ENCODE assay signal across 9 cellular contexts in genomic region chr10:79938728-79939380, GRCh38. TPM values are rescaled to one million over a fixed set of nuclear protein-coding genes. Genes with fewer than 3 reads are reported as not detected.
DNase-seq lines count a peak whose midpoint lies in the region; ATAC-seq and TF ChIP-seq lines count a peak whose summit lies in the region.
"Had no signal": no experiment of that assay in that cellular context is flagged by ENCODE, and none has a peak within 500 bp of the region (broad histone marks: within the 10 kb centered on the region; RNA-seq: fewer than 3 reads in every experiment).

No MANE protein-coding gene starts in this region.

- peaks cover 46% of the 10 kb centered on the region for H3K4me1 Mint-ChIP-seq in stimulated activated memory B cell treated with anti-CD40 and anti-IgM and Interleukin-4, amounts not matched to agents 10 μg/mL and 1 μg/mL and 100 μg/mL, for 72 hours
- H3K4me1 Mint-ChIP-seq: neural crest cell had no signal

- H3K27ac Mint-ChIP-seq in stimulated activated memory B cell treated with anti-CD40 and anti-IgM and Interleukin-4, amounts not matched to agents 10 μg/mL and 1 μg/mL and 100 μg/mL, for 72 hours, result peak overlapping the region; percentile 53

- H3K9me3 ChIP-seq in adrenal gland (replicated peaks in 1 of 3), result no peaks in the 10 kb centered on the region

- no peaks in the 10 kb centered on the region for H3K36me3 Mint-ChIP-seq in stimulated activated memory B cell treated with anti-CD40 and anti-IgM and Interleukin-4, amounts not matched to agents 10 μg/mL and 1 μg/mL and 100 μg/mL, for 72 hours
- H3K36me3 Mint-ChIP-seq: brain had no signal

- no peaks in the 10 kb centered on the region for H3K36me3 ChIP-seq in adrenal gland (replicated peaks in 1 of 2)

- H3K27me3 ChIP-seq in adrenal gland, result no peaks in the 10 kb centered on the region

- H3K9me3 Mint-ChIP-seq in stimulated activated memory B cell treated with anti-CD40 and anti-IgM and Interleukin-4, amounts not matched to agents 10 μg/mL and 1 μg/mL and 100 μg/mL, for 72 hours, result no peaks in the 10 kb centered on the region
- H3K9me3 Mint-ChIP-seq: brain, neural crest cell had no signal

- DNase-seq in adrenal gland (peak in 6 of 7 donors; percentile 40 to 69 (median 50)), NCI-H82 (lab: John Stamatoyannopoulos, UW) (no peak), GM19240 (ENCODE audit: insufficient read length, low spot score) (no peak), occipital lobe (lab: John Stamatoyannopoulos, UW) (no peak)

- no peaks in the 10 kb centered on the region for H3K27me3 Mint-ChIP-seq in stimulated activated memory B cell treated with anti-CD40 and anti-IgM and Interleukin-4, amounts not matched to agents 10 μg/mL and 1 μg/mL and 100 μg/mL, for 72 hours

- intact Hi-C loops in adrenal gland (cut with DNase I), result no loop called here

- H3K4me1 ChIP-seq in adrenal gland (replicated peaks in 1 of 2), result no peaks in the 10 kb centered on the region

- no peak overlapping the region for H3K4me3 ChIP-seq in adrenal gland

- no peak overlapping the region for H3K4me3 Mint-ChIP-seq in stimulated activated memory B cell treated with anti-CD40 and anti-IgM and Interleukin-4, amounts not matched to agents 10 μg/mL and 1 μg/mL and 100 μg/mL, for 72 hours
- H3K4me3 Mint-ChIP-seq: brain, neural crest cell had no signal

- WGBS in adrenal gland, 4 donors, result 60 to 82% (median 67%) methylated on average over 6 of the region's 6 CpGs

- peak overlapping the region in 1 of 5 donors; percentile 50 for H3K27ac ChIP-seq in adrenal gland

- TF ChIP-seq CTCF in adrenal gland (IDR thresholded peaks at IDR 0.05), result no peak

- peak; percentile 58 for ATAC-seq in GM19372 (IDR thresholded peaks at IDR 0.05; ENCODE audit: low read depth, unreplicated experiment)
- ATAC-seq in HG03135 (IDR thresholded peaks at IDR 0.05; ENCODE audit: unreplicated experiment), result peak; percentile 75
- peak; percentile 89 for ATAC-seq in stimulated activated memory B cell treated with anti-CD40 and anti-IgM and Interleukin-4, amounts not matched to agents 10 μg/mL and 1 μg/mL and 100 μg/mL, for 72 hours

- no peak for TF ChIP-seq POLR2A in adrenal gland (IDR thresholded peaks at IDR 0.05)

RNA-seq across cellular contexts. Expression of gene SFTPD, which starts 10.1 kb away (rescaled TPM):
- 1 to 10 TPM in 1 of 8 donors, under 1 TPM in 4, not detected in 3; 0.69 to 1.0 (median 0.77) TPM for total RNA-seq in adrenal gland
- polyA plus RNA-seq in adrenal gland, result under 1 TPM; 0.24 to 0.57 (median 0.34) TPM
- 0.62 TPM for total RNA-seq in occipital lobe
- total RNA-seq: neural crest cell had no signal

Comparison
In these comparisons a context has a peak if more than half of its experiments do, and no peak if none do; other contexts are left out.
1. DNase-seq: peak in adrenal gland (6 of 7); none in NCI-H82 (single experiment), GM19240 (single experiment) and occipital lobe (single experiment).
2. Peak in every context shown above with its lines, with median percentiles within 50 percentile points of each other: ATAC-seq.